23 cellular contexts compared by ENCODE assay signal in the genomic region with DNA sequence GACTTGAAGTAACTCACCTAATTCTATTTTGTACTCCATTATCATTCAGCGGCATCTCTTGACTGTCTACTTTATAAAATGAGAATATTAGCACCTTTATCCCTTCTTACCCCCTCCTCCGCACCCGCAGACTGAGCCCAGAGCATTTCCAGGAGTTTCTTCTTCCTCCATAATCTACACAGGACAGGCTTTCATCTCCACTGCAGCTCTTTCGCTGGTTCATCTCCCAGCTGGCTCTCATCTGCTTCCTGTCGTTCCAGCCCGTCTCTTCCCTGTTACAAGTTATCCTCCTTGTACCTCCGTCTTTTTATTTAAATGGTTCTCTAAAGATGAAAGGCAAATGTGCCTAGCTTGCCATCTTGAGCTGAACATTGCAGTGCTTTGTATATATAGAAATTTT. TPM values are rescaled to one million over a fixed set of nuclear protein-coding genes. Genes with fewer than 3 reads are reported as not detected.
DNase-seq lines count a peak whose midpoint lies in the region; ATAC-seq, FAIRE-seq and TF ChIP-seq lines count a peak whose summit lies in the region.
"Had no signal": no experiment of that assay in that cellular context is flagged by ENCODE, and none has a peak within 500 bp of the region (broad histone marks: within the 10 kb centered on the region; RNA-seq: fewer than 3 reads in every experiment).

No MANE protein-coding gene starts in this region.

- H3K4me1 Mint-ChIP-seq in Caco-2 (ENCODE audit: low read depth, unreplicated experiment) = no peaks in the 10 kb centered on the region

- peak overlapping the region in 1 of 2 experiments; percentile 67; a peak in 1 of 4 replicates for H3K9ac ChIP-seq in K562 (ENCODE audit: insufficient read depth in 1 of 2, low read depth in 2 of 2, low read length in 2 of 2)
- H3K9ac ChIP-seq: BLaER1 treated with 17β-estradiol and CSF1 and Interleukin-3, amounts not matched to agents 10 nM and 100 nM; GM23248 had no signal

- H4K20me1 ChIP-seq in K562 (replicated peaks; ENCODE audit: control insufficient read depth, insufficient read depth, low read length) = no peaks in the 10 kb centered on the region

- no peaks in the 10 kb centered on the region for H3K36me3 ChIP-seq in H7 (replicated peaks; ENCODE audit: control insufficient read depth, insufficient read depth, low read length)
- no peaks in the 10 kb centered on the region; the same call in 1 of the 2 replicates for H3K36me3 ChIP-seq in Panc1 (ENCODE audit: control insufficient read depth, insufficient read depth, low read length)
- H3K36me3 ChIP-seq in K562 (ENCODE audit: control insufficient read depth, insufficient read depth, low read length) = peaks cover 6% of the 10 kb centered on the region; the same call in 1 of the 3 replicates
- no peaks in the 10 kb centered on the region for H3K36me3 ChIP-seq in Caco-2 (ENCODE audit: control insufficient read depth, insufficient read depth, low read length)
- H3K36me3 ChIP-seq: BE2C had no signal

- H3K4me2 ChIP-seq in K562 (ENCODE audit: insufficient read depth, low read length) = peak overlapping the region; percentile 62
- H3K4me2 ChIP-seq: A549; BLaER1 treated with 17β-estradiol and CSF1 and Interleukin-3, amounts not matched to agents 10 nM and 100 nM had no signal

- H3K9me3 ChIP-seq in Panc1 (ENCODE audit: control insufficient read depth, insufficient read depth, low read depth, low read length) (0 out of 2 replicates have a peak, but pooled peaks cover 1% of the 10 kb centered on the region), K562 (replicated peaks; ENCODE audit: control insufficient read depth, insufficient read depth, low read depth, low read length) (0 out of 2 replicates have a peak, but pooled peaks cover 2% of the 10 kb centered on the region), Caco-2 (no peaks in the 10 kb centered on the region)
- H3K9me3 ChIP-seq: A549, BE2C had no signal

- H3K79me2 ChIP-seq in K562 (ENCODE audit: control insufficient read depth, insufficient read depth, low read length) = peaks cover 80% of the 10 kb centered on the region

- peaks cover 12% of the 10 kb centered on the region for H3K9me3 Mint-ChIP-seq in Caco-2 (ENCODE audit: unreplicated experiment)

- in situ Hi-C loops in Panc1 (cut with HindIII; ENCODE audit: low pct_unique_long_range_greater_than_20kb, low sequenced_read_pairs) = no loop called here
- in situ Hi-C loops in K562 (cut with MboI) = no loop called here

- H3K27ac ChIP-seq in 22Rv1 (peak overlapping the region; percentile 97), Panc1 (ENCODE audit: low read length) (peak overlapping the region; percentile 100), K562 (ENCODE audit: extremely low read depth, low read depth, low read length) (peak overlapping the region; percentile 34; the same call in 1 of the 3 replicates)
- H3K27ac ChIP-seq: A549; BLaER1 treated with 17β-estradiol and CSF1 and Interleukin-3, amounts not matched to agents 10 nM and 100 nM; GM23248 had no signal

- TF ChIP-seq POLR2A in K562 (conservative IDR thresholded peaks at IDR 0.05) = no peak

- peaks cover 75% of the 10 kb centered on the region for H3K4me1 ChIP-seq in Panc1 (ENCODE audit: control insufficient read depth, insufficient read depth, low read length)
- peaks cover 15 to 26% of the 10 kb centered on the region in 2 experiments for H3K4me1 ChIP-seq in K562 (replicated peaks in 1 of 2; ENCODE audit: control insufficient read depth in 2 of 2, insufficient read depth in 2 of 2, low read length in 2 of 2)
- H3K4me1 ChIP-seq in Caco-2 = peaks cover 14% of the 10 kb centered on the region; the same call in 1 of the 2 replicates
- H3K4me1 ChIP-seq: BE2C had no signal

- H3K4me3 Mint-ChIP-seq in Caco-2 (ENCODE audit: unreplicated experiment) = no peak overlapping the region
- H3K4me3 Mint-ChIP-seq: CD14-positive monocyte; CD4-positive, alpha-beta T cell had no signal

- peaks cover 5% of the 10 kb centered on the region for H3K36me3 Mint-ChIP-seq in Caco-2 (ENCODE audit: insufficient read depth, unreplicated experiment)

- BruUV-seq in Panc1 (replicated peaks; lab: Mats Ljungman, UMichigan) (no TSS peak), K562 (replicated peaks; lab: Mats Ljungman, UMichigan) (no TSS peak), Caco-2 (replicated peaks; lab: Mats Ljungman, UMichigan) (no TSS peak)

- TF ChIP-seq CTCF in 22Rv1 (IDR thresholded peaks at IDR 0.05) (no peak), Panc1 (IDR thresholded peaks at IDR 0.05) (no peak), K562 (IDR thresholded peaks at IDR 0.05 in 2 of 3, conservative IDR thresholded peaks at IDR 0.05 in 1 of 3; ENCODE audit: insufficient read depth in 2 of 3, low read depth in 1 of 3, low read length in 3 of 3) (no peak), Caco-2 (IDR thresholded peaks at IDR 0.05; ENCODE audit: insufficient read depth in 1 of 2, low read depth in 1 of 2, low read length in 1 of 2, severe bottlenecking in 1 of 2, unreplicated experiment in 1 of 2) (no peak)

- no peaks in the 10 kb centered on the region for H3K27me3 ChIP-seq in H7 (ENCODE audit: control insufficient read depth, insufficient read depth, low read length)
- no peaks in the 10 kb centered on the region for H3K27me3 ChIP-seq in Panc1 (ENCODE audit: control insufficient read depth, insufficient read depth, low read length)
- no peaks in the 10 kb centered on the region for H3K27me3 ChIP-seq in K562 (ENCODE audit: control insufficient read depth in 2 of 2, insufficient read depth in 2 of 2, low read length in 2 of 2)
- H3K27me3 ChIP-seq in Caco-2 (replicated peaks; ENCODE audit: control insufficient read depth, insufficient read depth, low read length) = no peaks in the 10 kb centered on the region
- H3K27me3 ChIP-seq: BE2C; BLaER1 treated with 17β-estradiol and CSF1 and Interleukin-3, amounts not matched to agents 10 nM and 100 nM had no signal

- no peak overlapping the region for H3K27ac Mint-ChIP-seq in Caco-2 (ENCODE audit: unreplicated experiment)
- H3K27ac Mint-ChIP-seq: CD4-positive, alpha-beta T cell had no signal

- no peak for TF ChIP-seq RAD21 in K562 (CRISPR knock-in tag; conservative IDR thresholded peaks at IDR 0.05 in 1 of 2, IDR thresholded peaks at IDR 0.05 in 1 of 2)

- ATAC-seq in Panc1 (no peak), K562 (peak; percentile 77)
- ATAC-seq: A549 had no signal

- no peak; the same call in 1 of the 2 replicates for TF ChIP-seq EP300 in K562 (IDR thresholded peaks at IDR 0.05; ENCODE audit: low read length)

- H3K4me3 ChIP-seq in H7 (ENCODE audit: insufficient read depth, low read depth, low read length) (no peak overlapping the region), Panc1 (ENCODE audit: low read depth in 2 of 2, low read length in 2 of 2) (no peak overlapping the region), K562 (peak overlapping the region; percentile 2; the same call in 1 of the 2 replicates), Caco-2 (ENCODE audit: low read depth, low read length) (no peak overlapping the region)
- H3K4me3 ChIP-seq: A549; BLaER1 treated with 17β-estradiol and CSF1 and Interleukin-3, amounts not matched to agents 10 nM and 100 nM; GM23248 had no signal

- H2AFZ ChIP-seq in K562 (ENCODE audit: low read depth, low read length) = peak overlapping the region; percentile 37
- H2AFZ ChIP-seq: GM23248 had no signal

- intact Hi-C loops in Panc1 (cut with micrococcal nuclease; ENCODE audit: unreplicated experiment) = no loop called here
- intact Hi-C loops in K562 (cut with micrococcal nuclease) = no loop called here
- intact Hi-C loops in Caco-2 (cut with micrococcal nuclease; ENCODE audit: unreplicated experiment) = loop anchor here (10.0 kb wide), 1 partner anchor 1536 kb away; no protein-coding TSS in a partner anchor

- no peaks in the 10 kb centered on the region for H3K9me1 ChIP-seq in K562 (ENCODE audit: control insufficient read depth, insufficient read depth, low read length)

- peak; percentile 80 for FAIRE-seq in K562 (lab: Jason Lieb, UNC)
- FAIRE-seq: A549, GM12892, GM19239 had no signal

- WGBS in K562 (ENCODE audit: insufficient coverage, low coverage, missing lambda C conversion rate) = 10% methylated on average over 7 of the region's 7 CpGs

- H3K27me3 Mint-ChIP-seq in Caco-2 (ENCODE audit: insufficient read depth, unreplicated experiment) = no peaks in the 10 kb centered on the region
- H3K27me3 Mint-ChIP-seq: CD4-positive, alpha-beta T cell had no signal

- POLR2A ChIA-PET in Panc1 (lab: Charles Lee) (no interaction called here), K562 (lab: Yijun Ruan, JAX) (interaction anchor here (1.2 kb wide), 1 partner anchor 38 kb away, joined by 3 read pairs; no protein-coding TSS in a partner anchor), Caco-2 (lab: Charles Lee) (no interaction called here)

- DNase-seq in H7 (peak; percentile 32), Panc1 (ENCODE audit: low read depth, low spot score) (no peak), K562 (ENCODE audit: extremely low read depth in 1 of 4, low spot score in 3 of 4) (peak in 3 of 4 experiments; percentile 21 to 72 (median 62)), Kasumi-1 (lab: John Stamatoyannopoulos, UW) (no peak), mesenteric fat pad (ENCODE audit: low spot score) (no peak), Caco-2 (no peak)
- DNase-seq in activated CD8-positive, alpha-beta memory T cell treated with anti-CD3 and anti-CD28 coated beads, Interleukin-2, amount 50 U/mL, for 48 hours = no peak
- DNase-seq: 8988T; ACHN; AML-193; BE2C; CD4-positive, alpha-beta T cell; COR-L47; DMS153; DND-41; GM23248; HCEC 1CT had no signal

- CTCF ChIA-PET in Panc1 (lab: Charles Lee) = no interaction called here
- CTCF ChIA-PET in K562 (lab: Yijun Ruan, JAX; ENCODE audit: low intra/inter-chr PET ratio) = no interaction called here
- CTCF ChIA-PET in Caco-2 (lab: Charles Lee) = no interaction called here

RNA-seq across cellular contexts. Expression of gene GALNT7, which starts 39.8 kb away (rescaled TPM):
- 39.4 and 54.0 TPM in 2 replicates for total RNA-seq in H7 (2014; rRNA removed; shearing (Covaris generic))
- total RNA-seq in Panc1 (2021; ENCODE audit: unreplicated experiment) (156 TPM), K562 (2014; rRNA removed) (17.7 and 19.4 TPM in 2 replicates), K562 (2014; rRNA removed; fragmentation: Illumina TruSeq; extraction: Trizol) (33.4 and 38.6 TPM in 2 replicates), K562 (2015; rRNA removed; fragmentation: Illumina TruSeq; extraction: Trizol) (31.8 and 38.7 TPM in 2 replicates), K562 (2021) (31.1 and 33.2 TPM in 2 replicates), mesenteric fat pad (9.8 TPM), Caco-2 (2022) (16.8 and 17.4 TPM in 2 replicates)
- polyA plus RNA-seq in Panc1 (2012; ENCODE audit: insufficient read length) = 83.0 TPM
- 42.3 and 108 TPM in 2 replicates for total RNA-seq in K562 (2011; cell fraction: chromatin; rRNA removed; ENCODE audit: low replicate concordance)
- total RNA-seq in K562 (2011; cell fraction: nucleolus; rRNA removed) = 23.0 and 36.6 TPM in 2 replicates
- 55.6 and 77.9 TPM in 2 replicates for total RNA-seq in K562 (2011; cell fraction: nucleoplasm; rRNA removed)
- polyA plus RNA-seq in K562 (2011; rRNA removed) (21.3 and 33.2 TPM in 2 replicates), K562 (2014; fragmentation: Illumina TruSeq; extraction: Trizol) (27.3 and 32.8 TPM in 2 replicates), K562 (2014; fragmentation: Nextera tagmentation; extraction: Ambion mirVana) (10 to 100 TPM; 16.7 to 26.1 TPM), K562 (2014; rRNA removed) (21.1 and 21.6 TPM in 2 replicates)
- polyA plus RNA-seq in K562 (2011; cell fraction: cytosol; rRNA removed) = 4.3 and 9.6 TPM in 2 replicates
- 29.3 and 34.4 TPM in 2 replicates for polyA plus RNA-seq in K562 (2011; cell fraction: nucleus; rRNA removed)
- 21.2 and 27.6 TPM in 2 replicates for polyA plus RNA-seq in K562 (2012)
- 50.8 and 57.2 TPM in 2 replicates for polyA minus RNA-seq in K562 (2011; rRNA and poly(A)+ RNA removed)
- polyA minus RNA-seq in K562 (2011; cell fraction: cytosol; rRNA and poly(A)+ RNA removed) = 15.0 and 22.5 TPM in 2 replicates
- 31.9 and 40.0 TPM in 2 replicates for polyA minus RNA-seq in K562 (2011; cell fraction: nucleus; rRNA and poly(A)+ RNA removed)

Comparison
In these comparisons a context has a peak if more than half of its experiments do, and no peak if none do; other contexts are left out.
1. H3K27ac ChIP-seq: peak in every context shown above with its lines; median percentile 100 in Panc1; 97 in 22Rv1; 34 in K562.
2. DNase-seq: peak in H7 (single experiment) and K562 (3 of 4); none in Panc1 (single experiment), activated CD8-positive, alpha-beta memory T cell treated with anti-CD3 and anti-CD28 coated beads, Interleukin-2, amount 50 U/mL, for 48 hours (single experiment), Kasumi-1 (0 of 2), mesenteric fat pad (single experiment) and Caco-2 (0 of 2).